In genomic region chr11:9972917-9973504, GRCh38 we compare ENCODE assay signal across 8 cellular contexts.
DNase-seq lines count a peak whose midpoint lies in the region; ATAC-seq and TF ChIP-seq lines count a peak whose summit lies in the region.

No MANE protein-coding gene starts in this region.

- no peak for TF ChIP-seq POLR2A in lower leg skin (IDR thresholded peaks at IDR 0.05)

- no peaks in the 10 kb centered on the region for H3K27me3 ChIP-seq in mesenchymal stem cell (ENCODE audit: control insufficient read depth in 1 of 2, insufficient read depth in 1 of 2, low read length in 2 of 2)

- no peak overlapping the region for H2BK120ac ChIP-seq in mesenchymal stem cell (ENCODE audit: low read depth, low read length)

- intact Hi-C loops in activated naive CD4-positive, alpha-beta T cell treated with anti-CD3 and anti-CD28 coated beads for 36 hours (cut with micrococcal nuclease) = loop anchor here (1.0 to 10.0 kb wide), 6 partner anchors 111 to 438 kb away; no protein-coding TSS in a partner anchor
- intact Hi-C loops in lower leg skin (cut with DNase I; ENCODE audit: low total_unique reads) = no loop called here

- CTCF ChIA-PET in activated naive CD4-positive, alpha-beta T cell treated with anti-CD3 and anti-CD28 coated beads for 36 hours (lab: Charles Lee) = interaction anchor here (0.6 to 3.0 kb wide), 17 partner anchors 10 to 711 kb away, joined by 3 to 31 read pairs (median 4); partner anchors contain the start of gene ADM

- peaks cover 2 to 20% of the 10 kb centered on the region in 2 experiments for H3K36me3 ChIP-seq in mesenchymal stem cell (ENCODE audit: control insufficient read depth in 1 of 2, insufficient read depth in 2 of 2, low read depth in 1 of 2, low read length in 2 of 2)

- no peak overlapping the region for H3K23ac ChIP-seq in mesenchymal stem cell (ENCODE audit: low read length in 2 of 2)

- no peak overlapping the region for H2BK5ac ChIP-seq in mesenchymal stem cell (ENCODE audit: low read depth, low read length, poor library complexity, severe bottlenecking)

- no peaks in the 10 kb centered on the region for H3K9me3 Mint-ChIP-seq in activated naive CD4-positive, alpha-beta T cell treated with anti-CD3 and anti-CD28 coated beads for 36 hours
- H3K9me3 Mint-ChIP-seq in effector memory CD8-positive, alpha-beta T cell = no peaks in the 10 kb centered on the region

- H4K91ac ChIP-seq in mesenchymal stem cell (ENCODE audit: low read length) = no peak overlapping the region

- no peak overlapping the region for H3K4me2 ChIP-seq in mesenchymal stem cell (ENCODE audit: low read length, poor library complexity, severe bottlenecking)

- H3K27me3 Mint-ChIP-seq in activated naive CD4-positive, alpha-beta T cell treated with anti-CD3 and anti-CD28 coated beads for 36 hours (ENCODE audit: low read depth) = no peaks in the 10 kb centered on the region
- H3K27me3 Mint-ChIP-seq in effector memory CD8-positive, alpha-beta T cell = no peaks in the 10 kb centered on the region

- no peak overlapping the region for H3K4ac ChIP-seq in mesenchymal stem cell (ENCODE audit: low read depth in 1 of 2, low read length in 2 of 2)

- ATAC-seq in effector memory CD8-positive, alpha-beta T cell (replicated peaks) = peak; percentile 41

- no peak overlapping the region for H2AK5ac ChIP-seq in mesenchymal stem cell (ENCODE audit: low read length, severe bottlenecking)

- no peak for TF ChIP-seq CTCF in lower leg skin (IDR thresholded peaks at IDR 0.05)

- no peaks in the 10 kb centered on the region for H3K4me1 Mint-ChIP-seq in activated naive CD4-positive, alpha-beta T cell treated with anti-CD3 and anti-CD28 coated beads for 36 hours (ENCODE audit: low read depth)
- no peaks in the 10 kb centered on the region for H3K4me1 Mint-ChIP-seq in effector memory CD8-positive, alpha-beta T cell (ENCODE audit: low read depth in 2 of 2)

- H3K4me1 ChIP-seq in mesenchymal stem cell (ENCODE audit: control insufficient read depth, insufficient read depth, low read depth, low read length) = peaks cover 2% of the 10 kb centered on the region

- peak; percentile 54 for DNase-seq in activated naive CD4-positive, alpha-beta T cell treated with anti-CD3 and anti-CD28 coated beads for 36 hours
- no peak for DNase-seq in activated naive CD4-positive, alpha-beta T cell (lab: John Stamatoyannopoulos, UW)
- DNase-seq in HPDE6-E6E7 (ENCODE audit: extremely low spot score) (peak; percentile 9), RPMI8226 (peak; percentile 32), mesenchymal stem cell (peak; percentile 58), lower leg skin (ENCODE audit: low spot score in 2 of 2) (no peak)
- DNase-seq in effector memory CD8-positive, alpha-beta T cell = no peak
- DNase-seq in activated effector memory CD4-positive, alpha-beta T cell treated with Interleukin-2 at 50 U/mL for 16 hours = no peak

- no peaks in the 10 kb centered on the region for H3K36me3 Mint-ChIP-seq in activated naive CD4-positive, alpha-beta T cell treated with anti-CD3 and anti-CD28 coated beads for 36 hours (ENCODE audit: low read depth)
- peaks cover 6% of the 10 kb centered on the region for H3K36me3 Mint-ChIP-seq in effector memory CD8-positive, alpha-beta T cell (ENCODE audit: insufficient read depth)

- H3K4me3 Mint-ChIP-seq in activated naive CD4-positive, alpha-beta T cell treated with anti-CD3 and anti-CD28 coated beads for 36 hours = no peak overlapping the region
- H3K4me3 Mint-ChIP-seq in effector memory CD8-positive, alpha-beta T cell = no peak overlapping the region

- H3K9me3 ChIP-seq in mesenchymal stem cell (ENCODE audit: control insufficient read depth, low read length) = no peaks in the 10 kb centered on the region

- 53% methylated on average over 5 of the region's 7 CpGs for WGBS in mesenchymal stem cell
- WGBS in lower leg skin, 2 donors = 19 to 24% methylated on average over 7 of the region's 7 CpGs

- H2BK15ac ChIP-seq in mesenchymal stem cell (ENCODE audit: low read depth, poor library complexity, severe bottlenecking) = no peak overlapping the region

- no peak overlapping the region for H3K4me3 ChIP-seq in mesenchymal stem cell (ENCODE audit: insufficient read depth in 1 of 2, low read depth in 1 of 2, low read length in 2 of 2)
- no peak overlapping the region for H3K4me3 ChIP-seq in lower leg skin (ENCODE audit: low read depth, poor library complexity, severe bottlenecking)

- H2AFZ ChIP-seq in mesenchymal stem cell (ENCODE audit: low read depth, low read length) = no peak overlapping the region

- peaks cover 7% of the 10 kb centered on the region for H3K79me1 ChIP-seq in mesenchymal stem cell (replicated peaks; ENCODE audit: low read length, poor library complexity, severe bottlenecking)

- H3K27ac ChIP-seq in mesenchymal stem cell (ENCODE audit: low read length, poor library complexity, severe bottlenecking) = no peak overlapping the region

- peak overlapping the region in 1 of 2 experiments; percentile 14 for H3K18ac ChIP-seq in mesenchymal stem cell (ENCODE audit: low read depth in 1 of 2, low read length in 2 of 2)

- no peak overlapping the region for H3K14ac ChIP-seq in mesenchymal stem cell (ENCODE audit: low read length in 2 of 2)

- no peak overlapping the region for H4K8ac ChIP-seq in mesenchymal stem cell (ENCODE audit: low read length)

- H2BK12ac ChIP-seq in mesenchymal stem cell (ENCODE audit: low read length in 2 of 2) = no peak overlapping the region

- peak overlapping the region; percentile 84 for H3K9ac ChIP-seq in mesenchymal stem cell (ENCODE audit: low read length)

- H3K27ac Mint-ChIP-seq in activated naive CD4-positive, alpha-beta T cell treated with anti-CD3 and anti-CD28 coated beads for 36 hours = no peak overlapping the region
- no peak overlapping the region for H3K27ac Mint-ChIP-seq in effector memory CD8-positive, alpha-beta T cell

Comparison
In these comparisons a context has a peak if more than half of its experiments do, and no peak if none do; other contexts are left out.
1. DNase-seq: peak in activated naive CD4-positive, alpha-beta T cell treated with anti-CD3 and anti-CD28 coated beads for 36 hours (single experiment), HPDE6-E6E7 (single experiment), RPMI8226 (single experiment) and mesenchymal stem cell (single experiment); none in activated naive CD4-positive, alpha-beta T cell (0 of 4), effector memory CD8-positive, alpha-beta T cell (0 of 3), activated effector memory CD4-positive, alpha-beta T cell treated with Interleukin-2 at 50 U/mL for 16 hours (single experiment) and lower leg skin (0 of 2).